Comparison of ENCODE assay signal across 8 cellular contexts in genomic region chr1:184755226-184756065, GRCh38. TPM values are rescaled to one million over a fixed set of nuclear protein-coding genes. Genes with fewer than 3 reads are reported as not detected.
DNase-seq lines count a peak whose midpoint lies in the region; ATAC-seq, FAIRE-seq and TF ChIP-seq lines count a peak whose summit lies in the region.

No MANE protein-coding gene starts in this region.

- intact Hi-C loops in stomach (cut with DNase I; ENCODE audit: low total_unique reads), result no loop called here

- peaks cover 0 to 63% (median 30%) of the 10 kb centered on the region in 4 donors for H3K4me1 ChIP-seq in stomach

- FAIRE-seq in RCC 7860 (lab: Jason Lieb, UNC), result peak; percentile 63

- DNase-seq in activated T-cell treated with anti-CD3 and anti-CD28 coated beads for 1 hour (ENCODE audit: low read depth) (peak; percentile 6), RCC 7860 (ENCODE audit: low spot score) (peak; percentile 57), caudate nucleus (lab: John Stamatoyannopoulos, UW) (peak in 23 of 61 donors; percentile 2 to 63 (median 42)), left lobe of liver (ENCODE audit: low spot score) (no peak), stomach (no peak)
- no peak for DNase-seq in activated T-cell treated with anti-CD3 and anti-CD28 coated beads, Interleukin-2, amount 50 U/mL, for 1 hour

- WGBS in stomach, 5 donors, result 1 to 5% (median 3%) methylated on average over 27 of the region's 27 CpGs

- H3K4me3 ChIP-seq in stomach, result peak overlapping the region; percentile 78 to 93 (median 90)

- no peaks in the 10 kb centered on the region for H3K27me3 ChIP-seq in stomach

- H3K36me3 ChIP-seq in stomach, result no peaks in the 10 kb centered on the region

- ATAC-seq in HG02642 (IDR thresholded peaks at IDR 0.05; ENCODE audit: poor library complexity, unreplicated experiment) (peak; percentile 1), left lobe of liver (peak; percentile 36), GM19467 (IDR thresholded peaks at IDR 0.05; ENCODE audit: unreplicated experiment) (no peak)

- TF ChIP-seq EP300 in stomach (IDR thresholded peaks at IDR 0.05), result no peak

- H3K27ac ChIP-seq in caudate nucleus (ENCODE audit: low read depth, low read length) (peak overlapping the region; percentile 89), stomach (peak overlapping the region; percentile 91 to 99 (median 97))

- no peaks in the 10 kb centered on the region for H3K9me3 ChIP-seq in stomach

- peak in 1 of 4 donors; percentile 48 for TF ChIP-seq POLR2A in stomach (IDR thresholded peaks at IDR 0.05)

- TF ChIP-seq CTCF in stomach (IDR thresholded peaks at IDR 0.05), result no peak

RNA-seq across cellular contexts. Expression of gene EDEM3, which starts 0.8 kb away (rescaled TPM):
- total RNA-seq in left lobe of liver (27.0 TPM), stomach (100 to 1,000 TPM in 1 of 5 donors, 10 to 100 TPM in 4; 21.4 to 144 (median 51.9) TPM)
- polyA plus RNA-seq in stomach, result 10 to 100 TPM in 2 of 3 donors, 1 to 10 TPM in 1; 8.1 to 11.9 (median 10.6) TPM

Comparison
In these comparisons a context has a peak if more than half of its experiments do, and no peak if none do; other contexts are left out.
1. DNase-seq: peak in activated T-cell treated with anti-CD3 and anti-CD28 coated beads for 1 hour (single experiment) and RCC 7860 (single experiment); none in activated T-cell treated with anti-CD3 and anti-CD28 coated beads, Interleukin-2, amount 50 U/mL, for 1 hour (single experiment), left lobe of liver (single experiment) and stomach (single experiment).